Comparison of ENCODE assay signal across 17 cellular contexts in the genomic region with DNA sequence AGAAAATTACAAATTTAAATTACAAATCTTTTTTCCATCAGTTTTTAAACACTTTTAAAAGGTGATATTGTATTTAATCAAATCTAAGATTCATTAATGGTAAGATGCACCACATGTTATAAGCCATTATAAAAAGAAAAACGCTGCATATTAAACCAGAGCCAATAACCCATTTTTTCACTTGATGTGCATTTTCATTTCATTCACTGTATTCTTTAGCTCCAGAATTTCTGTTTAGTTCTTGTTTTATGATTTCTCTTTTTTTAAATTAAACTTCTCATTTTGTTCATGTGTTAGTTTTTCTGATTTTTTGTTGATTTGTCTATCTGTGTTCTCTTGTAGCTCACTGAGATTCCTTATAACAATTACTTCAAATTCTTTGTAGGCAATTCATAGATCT.
DNase-seq lines count a peak whose midpoint lies in the region; ATAC-seq, FAIRE-seq and TF ChIP-seq lines count a peak whose summit lies in the region.
"Had no signal": no experiment of that assay in that cellular context is flagged by ENCODE, and none has a peak within 500 bp of the region (broad histone marks: within the 10 kb centered on the region; RNA-seq: fewer than 3 reads in every experiment).

No MANE protein-coding gene starts in this region.

- no peaks in the 10 kb centered on the region for H4K20me1 ChIP-seq in HCT116 (ENCODE audit: insufficient read depth)

- TF ChIP-seq CTCF in HCT116 (IDR thresholded peaks at IDR 0.05 in 2 of 3, conservative IDR thresholded peaks at IDR 0.05 in 1 of 3; ENCODE audit: borderline replicate concordance in 1 of 3, insufficient read depth in 1 of 3, low read depth in 2 of 3, low read length in 2 of 3) (no peak), HEK293 (tag by site-specific recombination; IDR thresholded peaks at IDR 0.05) (no peak), esophagus squamous epithelium (IDR thresholded peaks at IDR 0.05) (no peak)

- ATAC-seq in HCT116: no peak

- no TSS peak for BruUV-seq in HCT116 (replicated peaks; lab: Mats Ljungman, UMichigan)

- no peaks in the 10 kb centered on the region for H3K79me2 ChIP-seq in HCT116 (ENCODE audit: insufficient read depth, low read length)

- 79 to 85% (median 85%) methylated on average over 1 of the region's 1 CpG for WGBS in small intestine, 3 donors
- 84 to 85% methylated on average over 1 of the region's 1 CpG for WGBS in esophagus squamous epithelium, 2 donors

- POLR2A ChIA-PET in HCT116 (lab: Charles Lee): no interaction called here
- POLR2A ChIA-PET in HEK293 (lab: Yijun Ruan, JAX): interaction anchor here (1.2 kb wide), 1 partner anchor 61 kb away, joined by 3 read pairs; no protein-coding TSS in a partner anchor

- peak; percentile 51 for FAIRE-seq in small intestine (lab: Jason Lieb, UNC)
- FAIRE-seq: GM12891, GM18507, H54 had no signal

- intact Hi-C loops in HCT116 (cut with micrococcal nuclease): no loop called here
- intact Hi-C loops in esophagus squamous epithelium (cut with DNase I): no loop called here

- TF ChIP-seq POLR2A in HCT116 (IDR thresholded peaks at IDR 0.05; ENCODE audit: borderline replicate concordance, extremely low read depth, insufficient read depth, insufficient read length) (no peak), esophagus squamous epithelium (IDR thresholded peaks at IDR 0.05) (no peak)

- no peak overlapping the region for H3K4me3 ChIP-seq in HCT116 (replicated peaks in 1 of 2; ENCODE audit: low read depth in 1 of 2, low read length in 2 of 2)
- H3K4me3 ChIP-seq in HEK293 (ENCODE audit: low read depth, low read length): no peak overlapping the region
- peak overlapping the region; percentile 13 for H3K4me3 ChIP-seq in adipocyte (ENCODE audit: low read length)
- H3K4me3 ChIP-seq in small intestine (ENCODE audit: low read depth in 1 of 2, low read length in 2 of 2): no peak overlapping the region
- H3K4me3 ChIP-seq in esophagus squamous epithelium: no peak overlapping the region
- H3K4me3 ChIP-seq: HAP-1 had no signal

- H3K9me3 ChIP-seq in HCT116 (ENCODE audit: control insufficient read depth in 1 of 2, insufficient read depth in 1 of 2, low read depth in 1 of 2, low read length in 2 of 2): no peaks in the 10 kb centered on the region; a peak in 1 of 4 replicates
- H3K9me3 ChIP-seq in HEK293 (ENCODE audit: control insufficient read depth, insufficient read depth, low read depth, low read length): no peaks in the 10 kb centered on the region
- peaks cover 33% of the 10 kb centered on the region for H3K9me3 ChIP-seq in adipocyte (ENCODE audit: control insufficient read depth, low read length)
- H3K9me3 ChIP-seq in small intestine (ENCODE audit: control insufficient read depth, low read depth): no peaks in the 10 kb centered on the region
- peaks cover 0 to 17% (median 17%) of the 10 kb centered on the region in 3 donors for H3K9me3 ChIP-seq in esophagus squamous epithelium
- H3K9me3 ChIP-seq: HAP-1 had no signal

- DNase-seq in HCT116 (ENCODE audit: low read depth, low spot score) (no peak), adipocyte (ENCODE audit: low read depth) (no peak), small intestine (no peak), esophagus squamous epithelium (lab: John Stamatoyannopoulos, UW) (no peak), NCI-H1930 (lab: John Stamatoyannopoulos, UW) (no peak)
- DNase-seq: C1 segment of cervical spinal cord; CD4-positive, alpha-beta memory T cell; COR-L47; DMS53; DMS79 treated with DMSO at 0.1 percent for 48 hours; GF-D8; GOT3 had no signal

- CTCF ChIA-PET in HCT116 (lab: Charles Lee) (no interaction called here), HEK293 (lab: Yijun Ruan, JAX) (no interaction called here)

- H2AFZ ChIP-seq in HCT116 (ENCODE audit: low read depth, low read length, poor library complexity, severe bottlenecking): no peak overlapping the region

- H3K27ac ChIP-seq in HCT116 (ENCODE audit: low read depth, low read length): no peak overlapping the region
- H3K27ac ChIP-seq in HEK293 (ENCODE audit: extremely low read depth, low read depth, low read length): no peak overlapping the region
- no peak overlapping the region for H3K27ac ChIP-seq in small intestine (ENCODE audit: low read depth in 1 of 2, low read length in 1 of 2)
- H3K27ac ChIP-seq in esophagus squamous epithelium: no peak overlapping the region

- TF ChIP-seq RAD21 in HCT116 (IDR thresholded peaks at IDR 0.05; ENCODE audit: low read depth): no peak

- no peak overlapping the region for H3K4me2 ChIP-seq in HCT116 (ENCODE audit: low read length)

- H3K9ac ChIP-seq in HCT116 (ENCODE audit: low read length) (no peak overlapping the region), adipocyte (ENCODE audit: low read length) (no peak overlapping the region)

- H3K36me3 ChIP-seq in HCT116 (ENCODE audit: control insufficient read depth in 1 of 2, insufficient read depth in 2 of 2, low read length in 2 of 2) (no peaks in the 10 kb centered on the region), HEK293 (ENCODE audit: control insufficient read depth in 2 of 2, insufficient read depth in 1 of 2, low read length in 2 of 2) (no peaks in the 10 kb centered on the region), adipocyte (ENCODE audit: control insufficient read depth, insufficient read depth, low read length, severe bottlenecking) (no peaks in the 10 kb centered on the region), small intestine (ENCODE audit: control insufficient read depth in 2 of 2, insufficient read depth in 2 of 2, low read length in 2 of 2) (no peaks in the 10 kb centered on the region), esophagus squamous epithelium (no peaks in the 10 kb centered on the region)
- H3K36me3 ChIP-seq: HAP-1 had no signal

- H3K4me1 ChIP-seq in HCT116 (ENCODE audit: control insufficient read depth in 1 of 2, insufficient read depth in 2 of 2, low read length in 2 of 2) (peaks cover 0 to 15% of the 10 kb centered on the region in 2 experiments; a peak in 2 of 4 replicates), HEK293 (ENCODE audit: control insufficient read depth, insufficient read depth, low read length) (peaks cover 2% of the 10 kb centered on the region; the same call in 1 of the 2 replicates), adipocyte (ENCODE audit: control insufficient read depth, insufficient read depth, low read length) (no peaks in the 10 kb centered on the region), small intestine (ENCODE audit: control insufficient read depth in 2 of 2, insufficient read depth in 1 of 2, low read depth in 1 of 2, low read length in 1 of 2) (no peaks in the 10 kb centered on the region), esophagus squamous epithelium (peaks cover 0 to 23% (median 0%) of the 10 kb centered on the region in 3 donors)
- H3K4me1 ChIP-seq: HAP-1 had no signal

- H3K27me3 ChIP-seq in HCT116 (ENCODE audit: insufficient read depth, low read length) (no peaks in the 10 kb centered on the region), adipocyte (replicated peaks; ENCODE audit: control insufficient read depth, insufficient read depth, low read length) (no peaks in the 10 kb centered on the region), small intestine (ENCODE audit: control insufficient read depth in 2 of 2, insufficient read depth in 2 of 2, low read length in 2 of 2) (peaks cover 0 to 4% of the 10 kb centered on the region in 2 donors), esophagus squamous epithelium (no peaks in the 10 kb centered on the region)

- no peaks in the 10 kb centered on the region for H3K9me2 ChIP-seq in HCT116 (ENCODE audit: insufficient read depth)

- RAD21 ChIA-PET in HCT116 (lab: Charles Lee; ENCODE audit: low non-redundant PET in 1 of 2, low total read pairs in 2 of 2, uncharacterized antibody in 2 of 2, unreplicated experiment in 2 of 2): no interaction called here

TF ChIP-seq in HCT116, 20 proteins besides CTCF, POLR2A, EP300 and RAD21:
- TF ChIP-seq CBX3 (IDR thresholded peaks at IDR 0.05; ENCODE audit: low read depth): peak; percentile 43; the same call in 1 of the 2 replicates
- TF ChIP-seq, protein P1, sequence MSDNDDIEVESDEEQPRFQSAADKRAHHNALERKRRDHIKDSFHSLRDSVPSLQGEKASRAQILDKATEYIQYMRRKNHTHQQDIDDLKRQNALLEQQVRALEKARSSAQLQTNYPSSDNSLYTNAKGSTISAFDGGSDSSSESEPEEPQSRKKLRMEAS (IDR thresholded peaks at IDR 0.05): no peak

TF ChIP-seq in HEK293, 187 proteins besides CTCF, POLR2A, EP300 and RAD21 (continues in another document):
- TF ChIP-seq, protein P2, sequence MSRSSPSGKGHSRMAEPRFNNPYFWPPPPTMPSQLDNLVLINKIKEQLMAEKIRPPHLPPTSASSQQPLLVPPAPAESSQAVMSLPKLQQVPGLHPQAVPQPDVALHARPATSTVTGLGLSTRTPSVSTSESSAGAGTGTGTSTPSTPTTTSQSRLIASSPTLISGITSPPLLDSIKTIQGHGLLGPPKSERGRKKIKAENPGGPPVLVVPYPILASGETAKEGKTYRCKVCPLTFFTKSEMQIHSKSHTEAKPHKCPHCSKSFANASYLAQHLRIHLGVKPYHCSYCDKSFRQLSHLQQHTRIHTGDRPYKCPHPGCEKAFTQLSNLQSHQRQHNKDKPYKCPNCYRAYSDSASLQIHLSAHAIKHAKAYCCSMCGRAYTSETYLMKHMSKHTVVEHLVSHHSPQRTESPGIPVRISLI (tag by site-specific recombination; IDR thresholded peaks at IDR 0.05): no peak
- TF ChIP-seq SETDB1 (IDR thresholded peaks at IDR 0.05; ENCODE audit: insufficient read length, low read length): peak; percentile 97
- TF ChIP-seq ZNF24 (tag by site-specific recombination; IDR thresholded peaks at IDR 0.05): no peak
- TF ChIP-seq ZNF221 (tag by site-specific recombination; IDR thresholded peaks at IDR 0.05; ENCODE audit: borderline replicate concordance): no peak
- no peak for TF ChIP-seq IKZF3 (tag by site-specific recombination; IDR thresholded peaks at IDR 0.05)
- TF ChIP-seq ZNF626 (tag by site-specific recombination; IDR thresholded peaks at IDR 0.05): peak; percentile 26; the same call in 1 of the 2 replicates
- no peak for TF ChIP-seq ZNF423 (tag by site-specific recombination; IDR thresholded peaks at IDR 0.05)
- TF ChIP-seq SALL2 (tag by site-specific recombination; IDR thresholded peaks at IDR 0.05; ENCODE audit: borderline replicate concordance): no peak
- no peak for TF ChIP-seq ZNF132 (tag by site-specific recombination; IDR thresholded peaks at IDR 0.05; ENCODE audit: borderline replicate concordance)
- no peak for TF ChIP-seq ZNF19 (tag by site-specific recombination; IDR thresholded peaks at IDR 0.05; ENCODE audit: low read depth)
- TF ChIP-seq, protein P3, sequence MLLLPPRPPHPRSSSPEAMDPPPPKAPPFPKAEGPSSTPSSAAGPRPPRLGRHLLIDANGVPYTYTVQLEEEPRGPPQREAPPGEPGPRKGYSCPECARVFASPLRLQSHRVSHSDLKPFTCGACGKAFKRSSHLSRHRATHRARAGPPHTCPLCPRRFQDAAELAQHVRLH (tag by site-specific recombination; IDR thresholded peaks at IDR 0.05): no peak
- TF ChIP-seq MZF1 (tag by site-specific recombination; IDR thresholded peaks at IDR 0.05; ENCODE audit: borderline replicate concordance): no peak
